9 cellular contexts compared by ENCODE assay signal in the genomic region with DNA sequence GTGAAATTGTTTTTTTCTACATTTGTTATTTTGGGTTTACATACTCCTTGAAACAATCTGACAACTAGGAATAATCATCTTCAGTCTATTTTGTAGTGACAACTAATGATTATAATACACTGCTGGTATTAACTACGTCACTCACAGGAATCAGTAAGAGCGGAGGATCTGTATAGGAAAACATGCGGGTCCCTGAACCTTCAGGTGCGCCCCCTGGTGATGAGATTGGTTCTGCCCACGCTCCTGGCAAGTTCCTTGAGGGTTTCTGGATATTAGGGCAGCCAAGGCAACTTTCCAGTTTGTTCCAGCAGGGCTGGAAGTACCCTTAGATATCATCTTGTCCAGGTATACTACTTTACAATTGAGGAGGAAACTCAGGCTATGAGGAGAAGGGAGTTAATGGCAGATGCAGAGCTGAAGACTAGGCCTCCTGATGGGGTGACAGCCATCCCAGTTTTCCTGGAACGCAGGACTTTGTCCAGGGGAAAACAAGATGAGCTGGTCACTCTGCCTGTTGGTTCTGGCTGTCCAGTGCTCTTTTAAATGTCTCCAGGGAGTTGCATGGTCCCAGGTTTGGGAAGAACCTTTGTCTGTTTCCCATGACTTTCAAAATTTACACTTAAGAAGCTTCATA. TPM values are rescaled to one million over a fixed set of nuclear protein-coding genes. Genes with fewer than 3 reads are reported as not detected.
DNase-seq lines count a peak whose midpoint lies in the region; ATAC-seq and TF ChIP-seq lines count a peak whose summit lies in the region.
"Had no signal": no experiment of that assay in that cellular context is flagged by ENCODE, and none has a peak within 500 bp of the region (broad histone marks: within the 10 kb centered on the region; RNA-seq: fewer than 3 reads in every experiment).

No MANE protein-coding gene starts in this region.

- no peak overlapping the region for H3K27ac ChIP-seq in CD4-positive, alpha-beta T cell (ENCODE audit: low read depth, low read length)
- H3K27ac ChIP-seq in lung (ENCODE audit: low read depth in 1 of 2, low read length in 1 of 2), result no peak overlapping the region

- 18 to 19% methylated on average over 6 of the region's 6 CpGs for WGBS in lung, 2 donors

- H3K4me3 ChIP-seq in HAP-1, result no peak overlapping the region
- no peak overlapping the region for H3K4me3 ChIP-seq in lung

- H3K27me3 Mint-ChIP-seq in CD4-positive, alpha-beta T cell, result peaks cover 3% of the 10 kb centered on the region
- H3K27me3 Mint-ChIP-seq: IgD-negative memory B cell had no signal

- no peak overlapping the region for H3K4me3 Mint-ChIP-seq in CD4-positive, alpha-beta T cell
- H3K4me3 Mint-ChIP-seq: IgD-negative memory B cell had no signal

- intact Hi-C loops in CD4-positive, alpha-beta T cell (cut with DNase I, micrococcal nuclease), result loop anchor here (1.0 to 5.0 kb wide), 6 partner anchors 32 to 440 kb away; no protein-coding TSS in a partner anchor

- H3K27me3 ChIP-seq in CD4-positive, alpha-beta T cell (ENCODE audit: control insufficient read depth, insufficient read depth, low read length), result no peaks in the 10 kb centered on the region
- H3K27me3 ChIP-seq in HAP-1 (ENCODE audit: low read depth) (no peaks in the 10 kb centered on the region), lung (ENCODE audit: control insufficient read depth, insufficient read depth) (no peaks in the 10 kb centered on the region)

- no peaks in the 10 kb centered on the region for H3K4me1 ChIP-seq in HAP-1
- no peaks in the 10 kb centered on the region for H3K4me1 ChIP-seq in lung (ENCODE audit: control insufficient read depth in 2 of 2, insufficient read depth in 2 of 2, low read length in 2 of 2)

- H3K36me3 ChIP-seq in HAP-1 (replicated peaks), result no peaks in the 10 kb centered on the region
- no peaks in the 10 kb centered on the region for H3K36me3 ChIP-seq in lung (ENCODE audit: control insufficient read depth in 2 of 2, insufficient read depth in 2 of 2, low read length in 2 of 2)

- ATAC-seq in CD4-positive, alpha-beta T cell (ENCODE audit: poor library complexity), result peak; percentile 72
- no peak for ATAC-seq in lung (ENCODE audit: insufficient read depth, low FRiP score)

- CTCF ChIA-PET in CD4-positive, alpha-beta T cell (lab: Charles Lee), result interaction anchor here (0.5 to 3.3 kb wide), 11 partner anchors 8 to 439 kb away, joined by 3 to 18 read pairs (median 4); no protein-coding TSS in a partner anchor

- no peak overlapping the region for H3K27ac Mint-ChIP-seq in CD4-positive, alpha-beta T cell
- H3K27ac Mint-ChIP-seq: IgD-negative memory B cell had no signal

- no peaks in the 10 kb centered on the region for H3K9me3 ChIP-seq in CD4-positive, alpha-beta T cell (ENCODE audit: control insufficient read depth, low read length)
- H3K9me3 ChIP-seq in HAP-1 (no peaks in the 10 kb centered on the region), lung (ENCODE audit: control insufficient read depth in 2 of 2, insufficient read depth in 1 of 2, low read length in 1 of 2) (no peaks in the 10 kb centered on the region)

- no peaks in the 10 kb centered on the region for H3K9me3 Mint-ChIP-seq in CD4-positive, alpha-beta T cell
- H3K9me3 Mint-ChIP-seq: IgD-negative memory B cell had no signal

- POLR2A ChIA-PET in CD4-positive, alpha-beta T cell (lab: Charles Lee), result interaction anchor here (1.1 kb wide), 1 partner anchor 36 kb away, joined by 4 read pairs; the partner anchor contains the start of gene FAM13B

- no peaks in the 10 kb centered on the region for H3K36me3 Mint-ChIP-seq in CD4-positive, alpha-beta T cell (ENCODE audit: low read depth)
- H3K36me3 Mint-ChIP-seq: IgD-negative memory B cell had no signal

- in situ Hi-C loops in HAP-1 (cut with MboI; ENCODE audit: low sequenced_read_pairs), result loop anchor here (25.0 kb wide), 1 partner anchor 432 kb away; no protein-coding TSS in a partner anchor

- peaks cover 6% of the 10 kb centered on the region for H3K4me1 Mint-ChIP-seq in CD4-positive, alpha-beta T cell (ENCODE audit: low read depth)

- TF ChIP-seq CTCF in CD4-positive, alpha-beta T cell (IDR thresholded peaks at IDR 0.05), result peak; percentile 83
- peak; percentile 50 for TF ChIP-seq CTCF in lung (IDR thresholded peaks at IDR 0.05; ENCODE audit: control extremely low read depth, extremely low read depth)

- DNase-seq in CD4-positive, alpha-beta T cell, result peak; percentile 51 to 73 (median 62)
- DNase-seq in HAP-1 (ENCODE audit: low spot score in 2 of 2), result peak; percentile 68 to 88
- DNase-seq in NCI-H748 treated with DMSO at 0.1 percent for 48 hours (lab: John Stamatoyannopoulos, UW), result peak; percentile 42
- peak; percentile 71 to 77 for DNase-seq in activated CD4-positive, alpha-beta T cell treated with anti-CD3 and anti-CD28 coated beads, Interleukin-2, amount 50 U/mL, for 4 hours
- DNase-seq in dermis blood vessel endothelial cell, result peak; percentile 93
- peak; percentile 80 for DNase-seq in lung (ENCODE audit: low spot score)
- DNase-seq in stimulated activated CD8-positive, alpha-beta memory T cell treated with anti-CD3 and anti-CD28 coated beads, Interleukin-15, amount 100 ng/mL, for 24 hours (ENCODE audit: low read depth), result peak; percentile 38
- DNase-seq in cortex of kidney (lab: John Stamatoyannopoulos, UW), result no peak

RNA-seq across cellular contexts. Expression of gene WNT8A, which starts 15.0 kb away (rescaled TPM):
- not detected for total RNA-seq in CD4-positive, alpha-beta T cell
- total RNA-seq in dermis blood vessel endothelial cell (not detected in 2 replicates), lung (not detected)
- not detected for polyA plus RNA-seq in lung
- polyA plus RNA-seq: IgD-negative memory B cell had no signal

RNA-seq across cellular contexts. Expression of gene FAM13B, which starts 36.0 kb away (rescaled TPM):
- 10 to 100 TPM; 33.1 to 36.7 TPM for total RNA-seq in CD4-positive, alpha-beta T cell
- total RNA-seq in dermis blood vessel endothelial cell (22.6 and 28.8 TPM in 2 replicates), lung (10 to 100 TPM; 38.0 to 63.6 TPM)
- 1 to 10 TPM; 7.6 to 8.8 TPM for polyA plus RNA-seq in lung
